ENCODE assay signal across 23 cellular contexts in genomic region chr1:215529571-215529970, GRCh38.
"Had no signal": no experiment of that assay in that cellular context is flagged by ENCODE, and none has a peak within 500 bp of the region (broad histone marks: within the 10 kb centered on the region; RNA-seq: fewer than 3 reads in every experiment).

No MANE protein-coding gene starts in this region.

- H3K27me3 ChIP-seq: body of pancreas, gastroesophageal sphincter, hepatocyte, right lobe of liver, tibial nerve had no signal

- DNase-seq: activated CD4-positive, alpha-beta T cell treated with anti-CD3 and anti-CD28 coated beads for 1 hour; activated CD4-positive, alpha-beta T cell treated with anti-CD3 and anti-CD28 coated beads, Interleukin-2, amount 10 ng/mL, durations not matched to agents 7 days and 5 days; activated CD8-positive, alpha-beta T cell treated with anti-CD3 and anti-CD28 coated beads for 36 hours; activated naive CD4-positive, alpha-beta T cell; activated T-cell treated with anti-CD3 and anti-CD28 coated beads, Interleukin-2, amount 50 U/mL, for 72 hours; aorta; body of pancreas; dermis blood vessel endothelial cell; effector CD4-positive, alpha-beta T cell; islet precursor cell; left cardiac atrium; left ventricle myocardium superior; mucosa of descending colon; right lobe of liver; stimulated activated CD4-positive, alpha-beta T cell treated with anti-CD3 and anti-CD28 coated beads, Interleukin-2, amount 100 ng/mL, for 48 hours; stimulated activated naive CD4-positive, alpha-beta T cell treated with Interleukin-2 at 50 U/mL for 16 hours; T-helper 9 cell had no signal

- FAIRE-seq: colon had no signal

- H3K36me3 ChIP-seq: gastroesophageal sphincter, right lobe of liver, tibial nerve had no signal

- ATAC-seq: activated CD8-positive, alpha-beta T cell treated with anti-CD3 and anti-CD28 coated beads for 36 hours; activated naive CD4-positive, alpha-beta T cell treated with anti-CD3 and anti-CD28 coated beads, Interleukin-2, amount 50 U/mL, for 72 hours; activated T-cell treated with anti-CD3 and anti-CD28 coated beads, Interleukin-2, amount 50 U/mL, for 72 hours; body of pancreas; gastroesophageal sphincter; left cardiac atrium; left ventricle myocardium superior; mucosa of descending colon; right lobe of liver; WTC11 had no signal

- H3K4me3 ChIP-seq: body of pancreas, gastroesophageal sphincter, hepatocyte, mucosa of descending colon, right lobe of liver, tibial nerve had no signal

- H3K9me3 ChIP-seq: body of pancreas, gastroesophageal sphincter, mucosa of descending colon, right lobe of liver, tibial nerve had no signal

- H3K4me1 ChIP-seq: body of pancreas, gastroesophageal sphincter, right lobe of liver, tibial nerve had no signal
